In the genomic region with DNA sequence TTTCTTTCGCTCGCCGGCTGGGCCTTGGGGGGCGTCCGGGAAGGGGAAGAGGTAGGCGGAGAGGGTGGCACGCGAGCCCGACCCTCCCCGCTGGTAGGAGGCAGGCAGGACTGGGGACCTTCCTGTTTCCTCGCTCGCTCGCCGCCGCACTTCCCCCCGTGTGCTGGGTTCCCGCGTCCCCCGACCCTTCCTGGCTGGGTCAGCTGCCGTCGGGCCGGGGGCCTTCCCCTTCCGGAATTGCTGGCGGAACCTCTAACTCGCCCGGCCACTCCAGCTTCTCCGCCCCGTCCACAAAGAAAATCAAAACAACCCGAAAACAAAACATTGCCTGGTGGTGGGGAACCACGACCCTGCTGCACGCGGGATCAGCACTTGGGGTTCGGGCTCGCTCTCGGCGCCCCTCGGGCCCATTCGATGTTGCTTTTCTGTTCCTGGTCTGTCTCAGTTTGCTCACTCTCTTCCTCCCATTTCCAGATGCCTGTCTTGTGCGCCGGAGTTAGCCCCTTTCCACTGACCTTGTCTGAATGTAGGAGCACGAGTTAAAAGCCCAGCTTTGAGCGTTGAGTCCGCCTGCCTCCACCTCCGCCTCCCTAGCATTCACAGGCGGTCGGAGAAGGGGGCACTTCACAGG, we compare ENCODE assay signal across 7 cellular contexts. TPM values are rescaled to one million over a fixed set of nuclear protein-coding genes. Genes with fewer than 3 reads are reported as not detected.
DNase-seq lines count a peak whose midpoint lies in the region; ATAC-seq lines count a peak whose summit lies in the region.

No MANE protein-coding gene starts in this region.

- peak; percentile 29 for ATAC-seq in GM21390 (IDR thresholded peaks at IDR 0.05; ENCODE audit: unreplicated experiment)
- ATAC-seq in effector memory CD8-positive, alpha-beta T cell (replicated peaks), result peak; percentile 23

- peaks cover 11% of the 10 kb centered on the region for H3K36me3 Mint-ChIP-seq in T-helper 1 cell treated with Interleukin-12 subunit alpha and Interleukin-12 subunit beta and Interleukin-4 antibody, amounts not matched to agents 30 μg/mL and 1 μg/mL, for 36 hours (ENCODE audit: low read depth)
- H3K36me3 Mint-ChIP-seq in effector memory CD8-positive, alpha-beta T cell (ENCODE audit: insufficient read depth), result peaks cover 27% of the 10 kb centered on the region

- peaks cover 8% of the 10 kb centered on the region for H3K27me3 Mint-ChIP-seq in T-helper 1 cell treated with Interleukin-12 subunit alpha and Interleukin-12 subunit beta and Interleukin-4 antibody, amounts not matched to agents 30 μg/mL and 1 μg/mL, for 36 hours (ENCODE audit: low read depth)
- no peaks in the 10 kb centered on the region for H3K27me3 Mint-ChIP-seq in effector memory CD8-positive, alpha-beta T cell

- peaks cover 31% of the 10 kb centered on the region for H3K4me1 Mint-ChIP-seq in T-helper 1 cell treated with Interleukin-12 subunit alpha and Interleukin-12 subunit beta and Interleukin-4 antibody, amounts not matched to agents 30 μg/mL and 1 μg/mL, for 36 hours (ENCODE audit: low read depth)
- peaks cover 36 to 43% of the 10 kb centered on the region in 2 donors for H3K4me1 Mint-ChIP-seq in effector memory CD8-positive, alpha-beta T cell (ENCODE audit: low read depth in 2 of 2)

- H3K27ac Mint-ChIP-seq in T-helper 1 cell treated with Interleukin-12 subunit alpha and Interleukin-12 subunit beta and Interleukin-4 antibody, amounts not matched to agents 30 μg/mL and 1 μg/mL, for 36 hours, result peak overlapping the region; percentile 98
- H3K27ac Mint-ChIP-seq in effector memory CD8-positive, alpha-beta T cell, result peak overlapping the region; percentile 97 to 99

- peak overlapping the region; percentile 92 for H3K4me3 Mint-ChIP-seq in T-helper 1 cell treated with Interleukin-12 subunit alpha and Interleukin-12 subunit beta and Interleukin-4 antibody, amounts not matched to agents 30 μg/mL and 1 μg/mL, for 36 hours
- peak overlapping the region; percentile 92 to 97 for H3K4me3 Mint-ChIP-seq in effector memory CD8-positive, alpha-beta T cell

- DNase-seq in GM03348 (ENCODE audit: low spot score), result peak; percentile 73
- DNase-seq in HT-29 (ENCODE audit: low spot score), result peak; percentile 36
- peak in 1 of 3 experiments; percentile 22 for DNase-seq in effector memory CD8-positive, alpha-beta T cell
- DNase-seq in lung microvascular endothelial cell (ENCODE audit: low read depth in 2 of 2), result peak; percentile 65 to 76
- peak; percentile 29 for DNase-seq in stimulated activated CD8-positive, alpha-beta memory T cell treated with anti-CD3 and anti-CD28 coated beads, Interleukin-15, amount 100 ng/mL, for 24 hours (ENCODE audit: low read depth)

- H3K9me3 Mint-ChIP-seq in T-helper 1 cell treated with Interleukin-12 subunit alpha and Interleukin-12 subunit beta and Interleukin-4 antibody, amounts not matched to agents 30 μg/mL and 1 μg/mL, for 36 hours, result no peaks in the 10 kb centered on the region
- no peaks in the 10 kb centered on the region for H3K9me3 Mint-ChIP-seq in effector memory CD8-positive, alpha-beta T cell

RNA-seq across cellular contexts. Expression of gene PAPOLA, which starts 0.6 kb away (rescaled TPM):
- total RNA-seq in HT-29 (2014; rRNA removed; shearing (Covaris generic)), result 44.4 and 52.9 TPM in 2 replicates
- 69.7 and 94.0 TPM in 2 replicates for total RNA-seq in lung microvascular endothelial cell
